8 cellular contexts compared by ENCODE assay signal in the genomic region with DNA sequence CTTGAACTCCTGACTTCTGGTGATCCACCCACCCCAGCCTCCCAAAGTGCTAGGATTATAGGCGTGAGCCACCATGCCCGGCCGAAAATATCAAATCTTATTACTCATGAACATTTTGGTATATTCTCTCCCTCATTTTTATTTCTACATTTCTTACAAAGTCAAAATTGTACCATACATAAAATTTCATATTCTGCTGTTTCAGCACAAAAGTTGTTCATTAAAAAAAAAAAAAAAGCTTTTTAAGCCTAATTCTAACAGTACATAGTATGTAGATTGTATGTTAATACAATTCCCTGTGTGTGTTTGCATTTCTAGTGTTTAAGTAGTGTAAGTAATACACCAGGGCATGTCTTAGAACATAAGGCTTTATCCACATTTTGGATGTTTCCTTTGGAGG.
"Had no signal": no experiment of that assay in that cellular context is flagged by ENCODE, and none has a peak within 500 bp of the region (broad histone marks: within the 10 kb centered on the region; RNA-seq: fewer than 3 reads in every experiment).

No MANE protein-coding gene starts in this region.

- DNase-seq: GDM1, GF-D8 had no signal

- ATAC-seq: GM12878 had no signal

- H3K4me3 ChIP-seq: GM12878 had no signal

- FAIRE-seq: G401.6, GM12878, GM12891, GM12892, GM18507, GM19239 had no signal
